ENCODE assay signal across 13 cellular contexts in the genomic region with DNA sequence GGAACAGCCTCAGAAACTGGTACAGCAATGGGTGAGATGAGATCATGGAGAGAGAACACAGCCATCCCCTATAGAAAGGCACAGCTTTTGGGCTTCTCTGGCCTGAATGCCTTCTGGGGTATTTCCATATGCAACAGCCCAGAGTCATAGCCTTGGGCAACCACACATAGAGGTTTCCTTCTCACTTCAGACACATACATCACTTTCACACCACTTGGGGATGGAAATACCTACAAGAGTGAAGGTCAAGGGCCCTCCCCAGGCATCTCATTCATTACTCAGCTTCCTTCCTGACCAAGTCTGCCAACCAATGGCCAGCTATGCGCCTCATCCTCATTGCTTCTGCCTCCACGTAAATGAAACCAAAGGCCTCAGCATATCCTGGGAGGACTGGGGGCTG. TPM values are rescaled to one million over a fixed set of nuclear protein-coding genes. Genes with fewer than 3 reads are reported as not detected.
DNase-seq lines count a peak whose midpoint lies in the region; ATAC-seq lines count a peak whose summit lies in the region.
"Had no signal": no experiment of that assay in that cellular context is flagged by ENCODE, and none has a peak within 500 bp of the region (broad histone marks: within the 10 kb centered on the region; RNA-seq: fewer than 3 reads in every experiment).

No MANE protein-coding gene starts in this region.

- DNase-seq in A172 (ENCODE audit: low spot score), result peak; percentile 5
- no peak for DNase-seq in GM03348 (ENCODE audit: low spot score)
- DNase-seq in NCI-H146 (lab: John Stamatoyannopoulos, UW), result no peak
- DNase-seq in DMS 273 (lab: John Stamatoyannopoulos, UW; ENCODE audit: unreplicated experiment), result no peak
- DNase-seq: GDM1, NCI-H1092 treated with DMSO at 0.1 percent for 48 hours, SJCRH30, WERI-Rb-1 had no signal

- ATAC-seq in GM18907 (IDR thresholded peaks at IDR 0.05; ENCODE audit: unreplicated experiment) (peak; percentile 88), HG02571 (IDR thresholded peaks at IDR 0.05; ENCODE audit: unreplicated experiment) (peak; percentile 76), HG03460 (IDR thresholded peaks at IDR 0.05; ENCODE audit: unreplicated experiment) (peak; percentile 65), HG03521 (IDR thresholded peaks at IDR 0.05; ENCODE audit: unreplicated experiment) (no peak)

RNA-seq across cellular contexts. Expression of a gene that starts 17.7 kb away (rescaled TPM):
- 0.96 TPM in 1 of 2 replicates, not detected in the other for total RNA-seq in A172 (2014; rRNA removed; shearing (Covaris generic))
- total RNA-seq: HT-29, SJCRH30 had no signal

RNA-seq across cellular contexts. Expression of a gene that starts 46.1 kb away (rescaled TPM):
- total RNA-seq in A172 (2014; rRNA removed; shearing (Covaris generic)), result 0.38 and 3.1 TPM in 2 replicates
